In genomic region chr5:138180183-138180782, GRCh38 we compare ENCODE assay signal across 8 cellular contexts. TPM values are rescaled to one million over a fixed set of nuclear protein-coding genes. Genes with fewer than 3 reads are reported as not detected.
DNase-seq lines count a peak whose midpoint lies in the region; ATAC-seq and TF ChIP-seq lines count a peak whose summit lies in the region.

No MANE protein-coding gene starts in this region.

- peaks cover 10% of the 10 kb centered on the region for H3K4me1 ChIP-seq in ACC112 (ENCODE audit: control insufficient read depth, insufficient read depth, low read length, unreplicated experiment)

- peak overlapping the region; percentile 75 for H3K4me2 ChIP-seq in SU-DHL-6 (ENCODE audit: low read depth, low read length, poor library complexity, severe bottlenecking)

- no peak overlapping the region for H3K27ac Mint-ChIP-seq in activated T-helper 17 cell treated with anti-CD3 and anti-CD28 coated beads, Interleukin-2, amount 50 U/mL, for 72 hours

- H3K4me3 ChIP-seq in ACC112 (ENCODE audit: low read depth, low read length) (peak overlapping the region; percentile 93), GM12864 (ENCODE audit: low read depth, low read length) (peak overlapping the region; percentile 99), SU-DHL-6 (ENCODE audit: insufficient read depth, low read length, poor library complexity, severe bottlenecking) (peak overlapping the region; percentile 83)

- H3K27me3 Mint-ChIP-seq in activated T-helper 17 cell treated with anti-CD3 and anti-CD28 coated beads, Interleukin-2, amount 50 U/mL, for 72 hours = no peaks in the 10 kb centered on the region

- no peak overlapping the region for H3K27ac ChIP-seq in ACC112 (ENCODE audit: low read depth, low read length)
- peak overlapping the region; percentile 83 for H3K27ac ChIP-seq in SU-DHL-6 (ENCODE audit: low read depth, low read length)

- no peak for ATAC-seq in HG03175 (IDR thresholded peaks at IDR 0.05; ENCODE audit: unreplicated experiment)
- no peak for ATAC-seq in activated T-helper 17 cell treated with anti-CD3 and anti-CD28 coated beads, Interleukin-2, amount 50 U/mL, for 72 hours (replicated peaks)

- peak overlapping the region; percentile 75 for H3K9ac ChIP-seq in SU-DHL-6 (ENCODE audit: low read length)

- H3K36me3 ChIP-seq in ACC112 (ENCODE audit: insufficient read depth, low read length) (peaks cover 9% of the 10 kb centered on the region), SU-DHL-6 (ENCODE audit: low read length) (no peaks in the 10 kb centered on the region)

- peaks cover 69% of the 10 kb centered on the region for H3K36me3 Mint-ChIP-seq in activated T-helper 17 cell treated with anti-CD3 and anti-CD28 coated beads, Interleukin-2, amount 50 U/mL, for 72 hours (ENCODE audit: low read depth)

- H3K9me3 ChIP-seq in SU-DHL-6 (ENCODE audit: insufficient read depth, low read length) = no peaks in the 10 kb centered on the region

- H3F3A ChIP-seq in SU-DHL-6 (ENCODE audit: insufficient read depth) = 0 out of 2 replicates have a peak, but pooled peaks cover 11% of the 10 kb centered on the region

- H4K20me1 ChIP-seq in SU-DHL-6 (ENCODE audit: low read depth, low read length) = no peaks in the 10 kb centered on the region

- H3K9me3 Mint-ChIP-seq in activated T-helper 17 cell treated with anti-CD3 and anti-CD28 coated beads, Interleukin-2, amount 50 U/mL, for 72 hours = no peaks in the 10 kb centered on the region

- peaks cover 56% of the 10 kb centered on the region for H3K79me2 ChIP-seq in ACC112 (ENCODE audit: control insufficient read depth, insufficient read depth, low read length, unreplicated experiment)
- H3K79me2 ChIP-seq in SU-DHL-6 (ENCODE audit: insufficient read depth, low read length) = peaks cover 32% of the 10 kb centered on the region

- H2AFZ ChIP-seq in ACC112 (ENCODE audit: low read length, unreplicated experiment) = no peak overlapping the region
- H2AFZ ChIP-seq in SU-DHL-6 (ENCODE audit: low read depth, low read length, severe bottlenecking) = no peak overlapping the region

- peak; percentile 46 for DNase-seq in GM12864 (ENCODE audit: low read depth)
- peak; percentile 38 for DNase-seq in NCI-H1436 treated with DMSO at 0.1 percent for 48 hours (lab: John Stamatoyannopoulos, UW)
- peak; percentile 58 for DNase-seq in germinal center (ENCODE audit: low spot score)
- peak; percentile 44 for DNase-seq in stromal cell of bone marrow (ENCODE audit: low read depth)

- H3K4me3 Mint-ChIP-seq in activated T-helper 17 cell treated with anti-CD3 and anti-CD28 coated beads, Interleukin-2, amount 50 U/mL, for 72 hours = no peak overlapping the region

- peaks cover 4% of the 10 kb centered on the region for H3K4me1 Mint-ChIP-seq in activated T-helper 17 cell treated with anti-CD3 and anti-CD28 coated beads, Interleukin-2, amount 50 U/mL, for 72 hours

- no peaks in the 10 kb centered on the region for H3K9me2 ChIP-seq in SU-DHL-6 (replicated peaks; ENCODE audit: insufficient read depth, low read length)

- TF ChIP-seq CTCF in GM12864 (IDR thresholded peaks at IDR 0.05; ENCODE audit: low read depth, low read length, missing control alignments) = peak; percentile 67
- peak; percentile 47 for TF ChIP-seq CTCF in SU-DHL-6 (IDR thresholded peaks at IDR 0.05; ENCODE audit: insufficient read depth, low read length, poor library complexity, severe bottlenecking)

- H3K27me3 ChIP-seq in ACC112 (ENCODE audit: insufficient read depth, low read length) (no peaks in the 10 kb centered on the region), SU-DHL-6 (ENCODE audit: low read length) (no peaks in the 10 kb centered on the region)

RNA-seq across cellular contexts. Expression of gene KIF20A, which starts 1.4 kb away (rescaled TPM):
- 10 to 100 TPM; 66.2 to 73.0 TPM for total RNA-seq in activated T-helper 17 cell treated with anti-CD3 and anti-CD28 coated beads, Interleukin-2, amount 50 U/mL, for 72 hours

RNA-seq across cellular contexts. Expression of gene BRD8, which starts 1.9 kb away (rescaled TPM):
- 100 to 1,000 TPM in 1 of 2 donors, 10 to 100 TPM in 1; 70.6 to 130 TPM for total RNA-seq in activated T-helper 17 cell treated with anti-CD3 and anti-CD28 coated beads, Interleukin-2, amount 50 U/mL, for 72 hours

RNA-seq across cellular contexts. Expression of gene CDC23, which starts 32.8 kb away (rescaled TPM):
- 10 to 100 TPM; 27.8 to 42.3 TPM for total RNA-seq in activated T-helper 17 cell treated with anti-CD3 and anti-CD28 coated beads, Interleukin-2, amount 50 U/mL, for 72 hours

RNA-seq across cellular contexts. Expression of gene NME5, which starts 41.1 kb away (rescaled TPM):
- not detected for total RNA-seq in activated T-helper 17 cell treated with anti-CD3 and anti-CD28 coated beads, Interleukin-2, amount 50 U/mL, for 72 hours
